In the genomic region with DNA sequence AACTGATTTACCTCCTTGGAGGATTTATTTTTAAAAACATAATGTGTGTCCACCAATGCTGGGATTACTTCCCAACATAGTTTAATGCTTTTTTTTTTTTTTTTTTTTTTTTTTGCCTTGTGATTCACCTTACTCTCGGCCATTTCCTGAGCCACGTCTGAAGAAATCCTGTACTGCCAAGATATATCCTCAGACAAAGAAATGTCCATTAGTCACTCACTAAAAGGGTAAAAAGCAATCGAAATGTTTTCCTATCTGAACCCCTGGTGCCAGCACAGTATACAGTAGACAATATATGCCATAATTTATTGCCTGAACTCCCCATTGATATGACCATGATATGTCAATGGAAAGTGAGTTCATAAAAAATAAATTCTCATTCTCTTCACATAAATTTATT, we compare ENCODE assay signal across 19 cellular contexts.
DNase-seq lines count a peak whose midpoint lies in the region; ATAC-seq and TF ChIP-seq lines count a peak whose summit lies in the region.
"Had no signal": no experiment of that assay in that cellular context is flagged by ENCODE, and none has a peak within 500 bp of the region (broad histone marks: within the 10 kb centered on the region; RNA-seq: fewer than 3 reads in every experiment).

No MANE protein-coding gene starts in this region.

- no peak overlapping the region for H3K9ac ChIP-seq in adipocyte (ENCODE audit: low read length)
- H3K9ac ChIP-seq: KMS-11 had no signal

- no peaks in the 10 kb centered on the region for H3K9me3 ChIP-seq in adipocyte (ENCODE audit: control insufficient read depth, low read length)
- no peaks in the 10 kb centered on the region for H3K9me3 ChIP-seq in uterus

- peak overlapping the region; percentile 58 for H3K27ac Mint-ChIP-seq in HFFc6
- H3K27ac Mint-ChIP-seq: activated naive CD4-positive, alpha-beta T cell treated with anti-CD3 and anti-CD28 coated beads, Interleukin-2, amount 10 ng/mL, durations not matched to agents 7 days and 5 days; CD14-positive monocyte; T-helper 2 cell treated with Interferon-gamma antibody and Interleukin-4, amounts not matched to agents 5 μg/mL and 100 μg/mL, for 36 hours had no signal

- no peaks in the 10 kb centered on the region for H3K36me3 ChIP-seq in adipocyte (ENCODE audit: control insufficient read depth, insufficient read depth, low read length, severe bottlenecking)
- no peaks in the 10 kb centered on the region for H3K36me3 ChIP-seq in uterus

- peaks cover 15% of the 10 kb centered on the region for H3K36me3 Mint-ChIP-seq in HFFc6 (ENCODE audit: low read depth)
- H3K36me3 Mint-ChIP-seq: activated naive CD4-positive, alpha-beta T cell treated with anti-CD3 and anti-CD28 coated beads, Interleukin-2, amount 10 ng/mL, durations not matched to agents 7 days and 5 days; CD14-positive monocyte had no signal

- intact Hi-C loops in uterus (cut with DNase I; ENCODE audit: low total_unique reads) = no loop called here

- H3K27me3 Mint-ChIP-seq in HFFc6 (ENCODE audit: insufficient read depth) = no peaks in the 10 kb centered on the region; the same call in 1 of the 2 replicates
- H3K27me3 Mint-ChIP-seq: activated naive CD4-positive, alpha-beta T cell treated with anti-CD3 and anti-CD28 coated beads, Interleukin-2, amount 10 ng/mL, durations not matched to agents 7 days and 5 days had no signal

- H3K4me1 ChIP-seq in adipocyte (ENCODE audit: control insufficient read depth, insufficient read depth, low read length) = peaks cover 20% of the 10 kb centered on the region
- H3K4me1 ChIP-seq in uterus = peaks cover 5 to 7% of the 10 kb centered on the region in 2 donors

- H3K4me3 ChIP-seq in adipocyte (ENCODE audit: low read length) = no peak overlapping the region
- H3K4me3 ChIP-seq in fibroblast of pulmonary artery (replicated peaks; ENCODE audit: low read depth, low read length) = no peak overlapping the region
- no peak overlapping the region for H3K4me3 ChIP-seq in uterus

- no peak for TF ChIP-seq CTCF in HFFc6 (IDR thresholded peaks at IDR 0.05)
- no peak for TF ChIP-seq CTCF in fibroblast of pulmonary artery (IDR thresholded peaks at IDR 0.05; ENCODE audit: low read length, missing control alignments)
- TF ChIP-seq CTCF in uterus (IDR thresholded peaks at IDR 0.05) = no peak

- TF ChIP-seq POLR2A in uterus (IDR thresholded peaks at IDR 0.05) = no peak

- peak overlapping the region; percentile 48 to 86 for H3K27ac ChIP-seq in uterus
- H3K27ac ChIP-seq: HL-60, KMS-11 had no signal

- H3K9me3 Mint-ChIP-seq in HFFc6 = no peaks in the 10 kb centered on the region; the same call in 1 of the 2 replicates
- H3K9me3 Mint-ChIP-seq: T-helper 2 cell treated with Interferon-gamma antibody and Interleukin-4, amounts not matched to agents 5 μg/mL and 100 μg/mL, for 36 hours had no signal

- no peaks in the 10 kb centered on the region for H3K27me3 ChIP-seq in adipocyte (replicated peaks; ENCODE audit: control insufficient read depth, insufficient read depth, low read length)
- no peaks in the 10 kb centered on the region for H3K27me3 ChIP-seq in uterus

- H3K4me3 Mint-ChIP-seq in HFFc6 = peak overlapping the region; percentile 26
- H3K4me3 Mint-ChIP-seq: activated naive CD4-positive, alpha-beta T cell treated with anti-CD3 and anti-CD28 coated beads, Interleukin-2, amount 10 ng/mL, durations not matched to agents 7 days and 5 days; CD14-positive monocyte; T-helper 2 cell treated with Interferon-gamma antibody and Interleukin-4, amounts not matched to agents 5 μg/mL and 100 μg/mL, for 36 hours had no signal

- no peak for ATAC-seq in GM19351 (IDR thresholded peaks at IDR 0.05; ENCODE audit: unreplicated experiment)

- peaks cover 59% of the 10 kb centered on the region for H3K4me1 Mint-ChIP-seq in HFFc6 (ENCODE audit: low read depth)
- H3K4me1 Mint-ChIP-seq: activated naive CD4-positive, alpha-beta T cell treated with anti-CD3 and anti-CD28 coated beads, Interleukin-2, amount 10 ng/mL, durations not matched to agents 7 days and 5 days had no signal

- DNase-seq in HFFc6 (peak; percentile 57), adipocyte (ENCODE audit: low read depth) (peak; percentile 30), fibroblast of pulmonary artery (ENCODE audit: low read depth) (peak; percentile 81), uterus (no peak), ecto neural progenitor cell (ENCODE audit: low spot score) (no peak), COR-L47 (lab: John Stamatoyannopoulos, UW) (no peak)
- DNase-seq: activated naive CD4-positive, alpha-beta T cell treated with anti-CD3 and anti-CD28 coated beads, Interleukin-2, amount 10 ng/mL, durations not matched to agents 7 days and 5 days; DMS53; effector CD4-positive, alpha-beta T cell; left cardiac atrium; NCI-H1417 treated with DMSO at 0.1 percent for 48 hours; NCI-H345; SHP77 treated with DMSO at 0.1 percent for 48 hours; stimulated activated CD4-positive, alpha-beta T cell treated with anti-CD3 and anti-CD28 coated beads, Interleukin-4, amount 100 ng/mL, for 4 hours had no signal

Comparison
In these comparisons a context has a peak if more than half of its experiments do, and no peak if none do; other contexts are left out.
1. DNase-seq: peak in HFFc6 (single experiment), adipocyte (single experiment) and fibroblast of pulmonary artery (single experiment); none in uterus (0 of 2), ecto neural progenitor cell (single experiment) and COR-L47 (single experiment).